ENCODE assay signal across 4 cellular contexts in the genomic region with DNA sequence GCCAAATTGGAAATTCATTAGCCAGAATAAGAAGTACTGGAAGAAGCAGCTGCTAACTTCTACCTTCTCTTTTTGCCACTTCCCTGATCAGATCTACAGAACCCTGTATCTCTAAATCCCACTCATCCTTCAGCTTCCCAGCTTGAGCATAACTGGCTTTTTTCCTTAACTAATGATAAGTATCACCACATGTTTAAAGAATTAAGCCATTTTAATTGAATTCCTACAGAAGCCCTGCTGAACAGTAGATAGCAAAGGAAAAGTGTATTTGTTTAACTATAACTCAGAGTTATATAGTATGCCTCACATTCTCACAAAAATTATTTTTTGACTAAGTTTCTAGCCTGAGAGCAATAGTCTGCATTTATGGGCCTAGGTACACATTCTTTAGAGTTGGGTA.
"Had no signal": no experiment of that assay in that cellular context is flagged by ENCODE, and none has a peak within 500 bp of the region (broad histone marks: within the 10 kb centered on the region; RNA-seq: fewer than 3 reads in every experiment).

No MANE protein-coding gene starts in this region.

- ATAC-seq: HepG2 had no signal

- DNase-seq: H9, HCEC 1CT, KBM-7 had no signal
